12 cellular contexts compared by ENCODE assay signal in genomic region chr9:36144322-36145206, GRCh38. TPM values are rescaled to one million over a fixed set of nuclear protein-coding genes. Genes with fewer than 3 reads are reported as not detected.
A peak's percentile ranks its signal among the peaks of the same experiment; 100 is the strongest.
DNase-seq lines count a peak whose midpoint lies in the region; ATAC-seq, FAIRE-seq and TF ChIP-seq lines count a peak whose summit lies in the region.
"Had no signal": no experiment of that assay in that cellular context is flagged by ENCODE, and none has a peak within 500 bp of the region (broad histone marks: within the 10 kb centered on the region; RNA-seq: fewer than 3 reads in every experiment).

No MANE protein-coding gene starts in this region.

- peak; percentile 2 for DNase-seq in AG20443 (ENCODE audit: low spot score)
- DNase-seq in GM13976 (ENCODE audit: low spot score), result peak; percentile 50
- peak; percentile 64 for DNase-seq in activated CD8-positive, alpha-beta T cell treated with anti-CD3 and anti-CD28 coated beads, Interleukin-2, amount 10 ng/mL, durations not matched to agents 7 days and 5 days
- DNase-seq in caudate nucleus (lab: John Stamatoyannopoulos, UW), result no peak
- DNase-seq in substantia nigra (lab: John Stamatoyannopoulos, UW), result no peak
- no peak for DNase-seq in A673 (ENCODE audit: low spot score)
- DNase-seq in frontal cortex (ENCODE audit: low spot score in 2 of 2), result no peak
- DNase-seq: amygdala, COR-L47, erythroblast, psoas muscle had no signal

- intact Hi-C loops in A673 (cut with micrococcal nuclease; ENCODE audit: unreplicated experiment), result no loop called here

- H3K9me3 Mint-ChIP-seq in activated CD8-positive, alpha-beta T cell treated with anti-CD3 and anti-CD28 coated beads, Interleukin-2, amount 10 ng/mL, durations not matched to agents 7 days and 5 days (ENCODE audit: insufficient read depth), result peaks cover 6% of the 10 kb centered on the region

- H3K27me3 ChIP-seq in muscle layer of duodenum (ENCODE audit: low read depth, low read length) (no peaks in the 10 kb centered on the region), A673 (replicated peaks; ENCODE audit: insufficient read depth, low read depth, low read length, poor library complexity) (no peaks in the 10 kb centered on the region)

- POLR2A ChIA-PET in activated CD8-positive, alpha-beta T cell treated with anti-CD3 and anti-CD28 coated beads, Interleukin-2, amount 10 ng/mL, durations not matched to agents 7 days and 5 days (lab: Charles Lee), result interaction anchor here (1.1 to 3.4 kb wide), 3 partner anchors 24 to 108 kb away, joined by 3 to 26 read pairs (median 3); partner anchors contain the start of genes CLTA and RECK
- POLR2A ChIA-PET in A673 (lab: Charles Lee; ENCODE audit: low non-redundant PET), result no interaction called here

- H3K4me3 Mint-ChIP-seq in activated CD8-positive, alpha-beta T cell treated with anti-CD3 and anti-CD28 coated beads, Interleukin-2, amount 10 ng/mL, durations not matched to agents 7 days and 5 days, result peak overlapping the region; percentile 79

- in situ Hi-C loops in GM13976 (cut with MboI; ENCODE audit: low sequenced_read_pairs, unreplicated experiment), result no loop called here

- no peaks in the 10 kb centered on the region for H3K27me3 Mint-ChIP-seq in activated CD8-positive, alpha-beta T cell treated with anti-CD3 and anti-CD28 coated beads, Interleukin-2, amount 10 ng/mL, durations not matched to agents 7 days and 5 days (ENCODE audit: low read depth)

- H3K4me1 ChIP-seq in muscle layer of duodenum (ENCODE audit: control insufficient read depth in 1 of 2, insufficient read depth in 2 of 2, low read length in 2 of 2), result peaks cover 54 to 85% of the 10 kb centered on the region in 2 donors
- H3K4me1 ChIP-seq in A673 (ENCODE audit: insufficient read depth, low read length, poor library complexity, severe bottlenecking), result no peaks in the 10 kb centered on the region

- BruUV-seq in A673 (replicated peaks; lab: Mats Ljungman, UMichigan), result no TSS peak

- ATAC-seq in activated CD8-positive, alpha-beta T cell treated with anti-CD3 and anti-CD28 coated beads, Interleukin-2, amount 10 ng/mL, durations not matched to agents 7 days and 5 days, result peak; percentile 34
- ATAC-seq: psoas muscle had no signal

- FAIRE-seq in frontal cortex (lab: Jason Lieb, UNC), result no peak

- H3K36me3 Mint-ChIP-seq in activated CD8-positive, alpha-beta T cell treated with anti-CD3 and anti-CD28 coated beads, Interleukin-2, amount 10 ng/mL, durations not matched to agents 7 days and 5 days (ENCODE audit: low read depth), result peaks cover 78% of the 10 kb centered on the region

- TF ChIP-seq CTCF in GM13976 (IDR thresholded peaks at IDR 0.05; ENCODE audit: borderline replicate concordance, control extremely low read depth, extremely low read depth, insufficient read depth, missing control alignments), result no peak
- TF ChIP-seq CTCF in A673 (conservative IDR thresholded peaks at IDR 0.05; ENCODE audit: low read depth, low read length), result no peak

- peaks cover 95% of the 10 kb centered on the region for H3K4me1 Mint-ChIP-seq in activated CD8-positive, alpha-beta T cell treated with anti-CD3 and anti-CD28 coated beads, Interleukin-2, amount 10 ng/mL, durations not matched to agents 7 days and 5 days (ENCODE audit: low read depth)

- H3K9me3 ChIP-seq in muscle layer of duodenum (ENCODE audit: control insufficient read depth in 1 of 2, low read length in 2 of 2), result no peaks in the 10 kb centered on the region
- H3K9me3 ChIP-seq in A673 (ENCODE audit: low read depth, low read length, poor library complexity, severe bottlenecking), result no peaks in the 10 kb centered on the region
- H3K9me3 ChIP-seq: psoas muscle had no signal

- CTCF ChIA-PET in activated CD8-positive, alpha-beta T cell treated with anti-CD3 and anti-CD28 coated beads, Interleukin-2, amount 10 ng/mL, durations not matched to agents 7 days and 5 days (lab: Charles Lee), result interaction anchor here (0.8 to 4.0 kb wide), 11 partner anchors 10 to 184 kb away, joined by 3 to 22 read pairs (median 4); partner anchors contain the start of gene CLTA
- CTCF ChIA-PET in A673 (lab: Charles Lee), result no interaction called here

- H3K4me3 ChIP-seq in muscle layer of duodenum (ENCODE audit: low read depth in 1 of 2, low read length in 2 of 2), result peak overlapping the region in 1 of 2 donors; percentile 1
- no peak overlapping the region for H3K4me3 ChIP-seq in A673 (ENCODE audit: low read depth, low read length, poor library complexity, severe bottlenecking)
- H3K4me3 ChIP-seq: psoas muscle had no signal

- H3K27ac ChIP-seq in muscle layer of duodenum (ENCODE audit: low read length) (peak overlapping the region; percentile 6), caudate nucleus (ENCODE audit: low read depth, low read length) (no peak overlapping the region), substantia nigra (ENCODE audit: low read depth, low read length, poor library complexity, severe bottlenecking) (no peak overlapping the region), A673 (ENCODE audit: low read depth, low read length, poor library complexity, severe bottlenecking) (no peak overlapping the region)
- H3K27ac ChIP-seq: psoas muscle had no signal

- peak overlapping the region; percentile 91 for H3K27ac Mint-ChIP-seq in activated CD8-positive, alpha-beta T cell treated with anti-CD3 and anti-CD28 coated beads, Interleukin-2, amount 10 ng/mL, durations not matched to agents 7 days and 5 days

- H3K36me3 ChIP-seq in muscle layer of duodenum (ENCODE audit: control insufficient read depth in 1 of 2, insufficient read depth in 2 of 2, low read length in 2 of 2) (peaks cover 0 to 5% of the 10 kb centered on the region in 2 donors), A673 (ENCODE audit: insufficient read depth, low read length, poor library complexity, severe bottlenecking) (no peaks in the 10 kb centered on the region)

RNA-seq across cellular contexts. Expression of gene GLIPR2, which starts 8.0 kb away (rescaled TPM):
- 10 to 100 TPM; 67.8 to 73.0 TPM for total RNA-seq in activated CD8-positive, alpha-beta T cell treated with anti-CD3 and anti-CD28 coated beads, Interleukin-2, amount 10 ng/mL, durations not matched to agents 7 days and 5 days
- total RNA-seq in A673 (2021), result 5.0 and 6.9 TPM in 2 replicates
- total RNA-seq in frontal cortex, result 8.6 TPM

RNA-seq across cellular contexts. Expression of gene CCIN, which starts 24.6 kb away (rescaled TPM):
- total RNA-seq in activated CD8-positive, alpha-beta T cell treated with anti-CD3 and anti-CD28 coated beads, Interleukin-2, amount 10 ng/mL, durations not matched to agents 7 days and 5 days, result under 1 TPM; 0.13 to 0.32 TPM
- total RNA-seq in A673 (2021) (not detected in 2 replicates), frontal cortex (not detected)
- total RNA-seq: psoas muscle had no signal

RNA-seq across cellular contexts. Expression of gene CLTA, which starts 46.2 kb away (rescaled TPM):
- total RNA-seq in activated CD8-positive, alpha-beta T cell treated with anti-CD3 and anti-CD28 coated beads, Interleukin-2, amount 10 ng/mL, durations not matched to agents 7 days and 5 days, result 100 to 1,000 TPM; 167 to 170 TPM
- total RNA-seq in A673 (2021) (195 and 226 TPM in 2 replicates), frontal cortex (152 TPM)

Comparison
In these comparisons a context has a peak if more than half of its experiments do, and no peak if none do; other contexts are left out.
1. DNase-seq: peak in AG20443 (single experiment), GM13976 (single experiment) and activated CD8-positive, alpha-beta T cell treated with anti-CD3 and anti-CD28 coated beads, Interleukin-2, amount 10 ng/mL, durations not matched to agents 7 days and 5 days (single experiment); none in caudate nucleus (0 of 61), substantia nigra (0 of 49), A673 (single experiment) and frontal cortex (0 of 2).